In the genomic region with DNA sequence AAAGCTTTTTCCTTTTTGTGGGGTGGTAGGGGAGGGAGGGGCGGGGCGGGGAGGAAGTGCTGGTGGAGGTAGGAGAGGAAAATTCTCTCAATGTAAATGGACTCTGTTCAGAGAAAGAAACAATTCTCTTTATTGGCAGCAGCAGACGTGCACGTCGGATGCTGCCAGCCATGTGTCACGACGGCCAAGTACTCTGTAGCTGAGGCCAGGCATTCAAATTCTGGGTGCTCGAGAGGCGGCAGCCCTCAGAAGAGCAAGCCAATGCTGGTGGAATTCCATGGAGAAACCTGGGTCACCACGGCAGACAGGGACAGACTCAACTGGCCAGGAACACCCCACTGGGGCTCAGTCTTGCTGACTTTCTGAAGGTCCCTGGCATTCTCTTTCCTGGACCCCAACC, we compare ENCODE assay signal across 12 cellular contexts.
DNase-seq lines count a peak whose midpoint lies in the region; ATAC-seq and TF ChIP-seq lines count a peak whose summit lies in the region.
"Had no signal": no experiment of that assay in that cellular context is flagged by ENCODE, and none has a peak within 500 bp of the region (broad histone marks: within the 10 kb centered on the region; RNA-seq: fewer than 3 reads in every experiment).

No MANE protein-coding gene starts in this region.

- TF ChIP-seq CTCF in left ventricle myocardium inferior (IDR thresholded peaks at IDR 0.05; ENCODE audit: borderline replicate concordance) (no peak), psoas muscle (IDR thresholded peaks at IDR 0.05) (no peak), colonic mucosa (IDR thresholded peaks at IDR 0.05) (no peak)

- H3K27me3 ChIP-seq in left ventricle myocardium inferior (ENCODE audit: low read depth), result no peaks in the 10 kb centered on the region
- no peaks in the 10 kb centered on the region for H3K27me3 ChIP-seq in psoas muscle (ENCODE audit: insufficient read depth in 3 of 3, low read length in 2 of 3)
- H3K27me3 ChIP-seq in colonic mucosa, result no peaks in the 10 kb centered on the region

- H3K9me3 ChIP-seq in left ventricle myocardium inferior (replicated peaks) (no peaks in the 10 kb centered on the region), psoas muscle (no peaks in the 10 kb centered on the region), colonic mucosa (no peaks in the 10 kb centered on the region)

- H3K4me1 ChIP-seq in left ventricle myocardium inferior (peaks cover 48% of the 10 kb centered on the region), psoas muscle (peaks cover 32% of the 10 kb centered on the region), colonic mucosa (no peaks in the 10 kb centered on the region)

- in situ Hi-C loops in SK-MEL-5 (cut with HindIII; ENCODE audit: low pct_unique_long_range_greater_than_20kb, low sequenced_read_pairs), result no loop called here

- H3K36me3 ChIP-seq in left ventricle myocardium inferior, result no peaks in the 10 kb centered on the region
- H3K36me3 ChIP-seq in psoas muscle (ENCODE audit: insufficient read depth in 1 of 2, low read depth in 1 of 2), result no peaks in the 10 kb centered on the region
- H3K36me3 ChIP-seq in colonic mucosa, result no peaks in the 10 kb centered on the region

- H3K9ac ChIP-seq in colonic mucosa (ENCODE audit: low read depth in 2 of 2, low read length in 2 of 2), result no peak overlapping the region

- ATAC-seq in psoas muscle, result peak in 3 of 4 donors; percentile 18 to 33 (median 33)
- ATAC-seq in GM21786 (IDR thresholded peaks at IDR 0.05; ENCODE audit: unreplicated experiment), result no peak
- ATAC-seq: stimulated activated naive CD8-positive, alpha-beta T cell treated with anti-CD3 and anti-CD28 coated beads, Interleukin-15, amount 100 ng/mL, for 72 hours had no signal

- H3K4me3 ChIP-seq in left ventricle myocardium inferior (no peak overlapping the region), psoas muscle (no peak overlapping the region), colonic mucosa (no peak overlapping the region)
- H3K4me3 ChIP-seq: K562 had no signal

- WGBS in psoas muscle, 3 donors, result 9 to 30% (median 22%) methylated on average over 8 to 10 of the region's 10 CpGs

- intact Hi-C loops in left ventricle myocardium inferior (cut with micrococcal nuclease) (no loop called here), psoas muscle (cut with DNase I) (loop anchor here in 1 of 2 donors (5.0 kb wide), 1 partner anchor 35 kb away; no protein-coding TSS in a partner anchor), colonic mucosa (cut with DNase I) (no loop called here)

- peak; percentile 79 for DNase-seq in Ammon's horn (ENCODE audit: low spot score)
- peak; percentile 51 for DNase-seq in SK-MEL-5 (ENCODE audit: low read depth, low spot score)
- peak; percentile 33 for DNase-seq in left ventricle myocardium inferior
- no peak for DNase-seq in psoas muscle
- DNase-seq in activated CD8-positive, alpha-beta memory T cell treated with anti-CD3 and anti-CD28 coated beads for 24 hours, result no peak
- DNase-seq in NCI-H2081 treated with DMSO at 0.1 percent for 48 hours (lab: John Stamatoyannopoulos, UW), result no peak
- DNase-seq in colonic mucosa, result no peak
- DNase-seq: H7; stimulated activated CD4-positive, alpha-beta T cell treated with anti-CD3 and anti-CD28 coated beads, Interleukin-1b, Interleukin-23, amount 100 ng/mL, for 48 hours; stimulated activated naive CD8-positive, alpha-beta T cell treated with anti-CD3 and anti-CD28 coated beads, Interleukin-15, amount 100 ng/mL, for 72 hours had no signal

- H3K27ac ChIP-seq in left ventricle myocardium inferior (replicated peaks) (peak overlapping the region; percentile 68), psoas muscle (no peak overlapping the region), colonic mucosa (no peak overlapping the region)

Comparison
In these comparisons a context has a peak if more than half of its experiments do, and no peak if none do; other contexts are left out.
1. DNase-seq: peak in Ammon's horn (single experiment), SK-MEL-5 (single experiment) and left ventricle myocardium inferior (single experiment); none in psoas muscle (0 of 2), activated CD8-positive, alpha-beta memory T cell treated with anti-CD3 and anti-CD28 coated beads for 24 hours (single experiment), NCI-H2081 treated with DMSO at 0.1 percent for 48 hours (single experiment) and colonic mucosa (single experiment).